7 cellular contexts compared by ENCODE assay signal in the genomic region with DNA sequence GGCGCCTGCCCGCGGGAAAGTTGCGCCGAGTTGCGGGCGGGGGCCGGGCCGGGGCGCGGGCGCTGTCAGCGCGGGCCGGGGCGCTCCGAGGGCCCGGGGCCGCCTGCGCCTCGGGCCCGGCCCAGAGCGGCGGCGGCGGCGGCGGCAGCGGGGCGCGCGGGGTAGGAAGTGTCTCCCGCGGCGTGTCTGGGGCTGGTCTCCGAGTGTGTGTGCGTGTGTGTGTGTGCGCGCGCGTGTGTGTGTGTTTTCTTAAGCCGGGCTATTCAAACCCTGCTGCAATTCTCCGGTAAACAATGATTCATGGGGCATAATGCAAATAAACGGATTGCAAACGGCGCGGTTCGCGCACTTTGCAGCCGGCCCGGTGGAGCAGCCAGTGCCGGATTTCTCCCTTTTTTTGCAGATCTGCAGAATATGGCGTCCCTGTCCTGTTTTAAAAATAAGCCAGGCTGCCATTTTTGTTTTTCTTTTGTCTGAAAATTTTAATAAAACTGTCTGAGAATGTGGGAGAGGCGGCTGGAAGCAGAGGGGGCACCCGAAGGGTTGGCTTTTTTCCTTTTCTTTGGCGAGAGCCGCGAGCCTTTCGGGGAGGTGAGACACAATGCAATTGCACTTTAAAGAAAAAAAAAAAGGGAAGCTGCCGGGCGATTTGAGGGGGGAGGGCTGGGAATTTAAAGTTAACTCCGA. TPM values are rescaled to one million over a fixed set of nuclear protein-coding genes. Genes with fewer than 3 reads are reported as not detected.
DNase-seq lines count a peak whose midpoint lies in the region; ATAC-seq and TF ChIP-seq lines count a peak whose summit lies in the region.

No MANE protein-coding gene starts in this region.

- H3K4me2 ChIP-seq in PC-9 (peak overlapping the region; percentile 73), fibroblast of lung (ENCODE audit: extremely low read depth, insufficient read depth, low read length) (peak overlapping the region; percentile 98)

- peaks cover 43% of the 10 kb centered on the region for H3K79me2 ChIP-seq in PC-9 (ENCODE audit: low read depth)
- H3K79me2 ChIP-seq in fibroblast of lung (ENCODE audit: control insufficient read depth, insufficient read depth, low read length) = peaks cover 21% of the 10 kb centered on the region

- H3K9me3 ChIP-seq in PC-9 (ENCODE audit: insufficient read depth, low read depth) (no peaks in the 10 kb centered on the region), fibroblast of lung (ENCODE audit: control insufficient read depth, insufficient read depth, low read depth, low read length) (no peaks in the 10 kb centered on the region), stomach (no peaks in the 10 kb centered on the region)
- H3K9me3 ChIP-seq in naive thymus-derived CD4-positive, alpha-beta T cell (ENCODE audit: control insufficient read depth in 2 of 3, low read length in 3 of 3) = no peaks in the 10 kb centered on the region

- H3K9me3 Mint-ChIP-seq in activated T-helper 1 cell treated with anti-CD3 and anti-CD28 coated beads, Interleukin-12 subunit alpha, Interleukin-12 subunit beta, Interleukin-2, Interleukin-4 antibody, amounts not matched to agents 30 ng/mL and 10 ng/mL and 1 ng/mL, durations not matched to agents 14 hours and 24 hours and 36 hours = peaks cover under 1% of the 10 kb centered on the region
- no peaks in the 10 kb centered on the region for H3K9me3 Mint-ChIP-seq in naive thymus-derived CD4-positive, alpha-beta T cell

- peak overlapping the region; percentile 79 for H3K9ac ChIP-seq in fibroblast of lung (ENCODE audit: insufficient read depth, low read length)

- peaks cover 9% of the 10 kb centered on the region; the same call in 1 of the 2 replicates for H3F3A ChIP-seq in PC-9 (ENCODE audit: insufficient read depth, low read depth)

- intact Hi-C loops in PC-9 (cut with micrococcal nuclease; ENCODE audit: unreplicated experiment) = no loop called here
- intact Hi-C loops in activated T-helper 1 cell treated with anti-CD3 and anti-CD28 coated beads, Interleukin-12 subunit alpha, Interleukin-12 subunit beta, Interleukin-2, Interleukin-4 antibody, amounts not matched to agents 30 ng/mL and 10 ng/mL and 1 ng/mL, durations not matched to agents 14 hours and 24 hours and 36 hours (cut with micrococcal nuclease) = loop anchor here (1.0 to 5.0 kb wide), 5 partner anchors 40 to 158 kb away; a partner anchor contains a TSS
- intact Hi-C loops in naive thymus-derived CD4-positive, alpha-beta T cell (cut with micrococcal nuclease) = loop anchor here (1.0 to 10.0 kb wide), 8 partner anchors 20 to 606 kb away; a partner anchor contains a TSS
- intact Hi-C loops in stomach (cut with DNase I; ENCODE audit: low total_unique reads) = no loop called here

- POLR2A ChIA-PET in PC-9 (lab: Charles Lee; ENCODE audit: unreplicated experiment) = interaction anchor here (0.6 kb wide), 1 partner anchor 1532 kb away, joined by 10 read pairs; no protein-coding TSS in a partner anchor
- POLR2A ChIA-PET in naive thymus-derived CD4-positive, alpha-beta T cell (lab: Charles Lee) = interaction anchor here (0.7 to 1.8 kb wide), 4 partner anchors 76 to 225 kb away, joined by 3 to 9 read pairs (median 4); no protein-coding TSS in a partner anchor

- TF ChIP-seq POLR2A in GM18505 (IDR thresholded peaks at IDR 0.05; ENCODE audit: borderline replicate concordance, extremely low read depth, insufficient read depth, insufficient read length) (peak; percentile 13), stomach (IDR thresholded peaks at IDR 0.05) (no peak)

- peak; percentile 33 to 56 for DNase-seq in HL-60 (ENCODE audit: low read depth in 1 of 2, low spot score in 1 of 2)
- DNase-seq in PC-9 = peak; percentile 41 to 77
- peak; percentile 41 for DNase-seq in activated T-helper 1 cell treated with anti-CD3 and anti-CD28 coated beads, Interleukin-12 subunit alpha, Interleukin-12 subunit beta, Interleukin-2, Interleukin-4 antibody, amounts not matched to agents 30 ng/mL and 10 ng/mL and 1 ng/mL, durations not matched to agents 14 hours and 24 hours and 36 hours (ENCODE audit: low spot score)
- peak; percentile 77 to 85 for DNase-seq in fibroblast of lung (ENCODE audit: low read depth in 2 of 2)
- DNase-seq in naive thymus-derived CD4-positive, alpha-beta T cell = peak in 8 of 9 donors; percentile 41 to 68 (median 62)
- peak; percentile 78 for DNase-seq in stomach

- peak overlapping the region; percentile 98 for H3K27ac Mint-ChIP-seq in activated T-helper 1 cell treated with anti-CD3 and anti-CD28 coated beads, Interleukin-12 subunit alpha, Interleukin-12 subunit beta, Interleukin-2, Interleukin-4 antibody, amounts not matched to agents 30 ng/mL and 10 ng/mL and 1 ng/mL, durations not matched to agents 14 hours and 24 hours and 36 hours
- peak overlapping the region; percentile 97 to 99 (median 98) for H3K27ac Mint-ChIP-seq in naive thymus-derived CD4-positive, alpha-beta T cell

- H3K4me1 Mint-ChIP-seq in activated T-helper 1 cell treated with anti-CD3 and anti-CD28 coated beads, Interleukin-12 subunit alpha, Interleukin-12 subunit beta, Interleukin-2, Interleukin-4 antibody, amounts not matched to agents 30 ng/mL and 10 ng/mL and 1 ng/mL, durations not matched to agents 14 hours and 24 hours and 36 hours (ENCODE audit: low read depth) = peaks cover 34% of the 10 kb centered on the region
- peaks cover 29 to 47% (median 42%) of the 10 kb centered on the region in 7 donors for H3K4me1 Mint-ChIP-seq in naive thymus-derived CD4-positive, alpha-beta T cell

- H3K27me3 ChIP-seq in HL-60 (ENCODE audit: insufficient read depth, poor library complexity, severe bottlenecking) (no peaks in the 10 kb centered on the region), PC-9 (ENCODE audit: insufficient read depth, low read depth) (no peaks in the 10 kb centered on the region), fibroblast of lung (ENCODE audit: control insufficient read depth, insufficient read depth, low read length) (no peaks in the 10 kb centered on the region), stomach (no peaks in the 10 kb centered on the region)
- H3K27me3 ChIP-seq in naive thymus-derived CD4-positive, alpha-beta T cell (ENCODE audit: control insufficient read depth in 2 of 2, insufficient read depth in 2 of 2, low read length in 2 of 2) = no peaks in the 10 kb centered on the region

- H3K36me3 ChIP-seq in PC-9 (ENCODE audit: low read depth) (no peaks in the 10 kb centered on the region), fibroblast of lung (ENCODE audit: control insufficient read depth, insufficient read depth, low read length) (no peaks in the 10 kb centered on the region), stomach (no peaks in the 10 kb centered on the region)
- peaks cover 0 to 3% (median 0%) of the 10 kb centered on the region in 3 experiments for H3K36me3 ChIP-seq in naive thymus-derived CD4-positive, alpha-beta T cell (ENCODE audit: control insufficient read depth in 2 of 3, insufficient read depth in 3 of 3, low read length in 3 of 3)

- H3K4me3 Mint-ChIP-seq in activated T-helper 1 cell treated with anti-CD3 and anti-CD28 coated beads, Interleukin-12 subunit alpha, Interleukin-12 subunit beta, Interleukin-2, Interleukin-4 antibody, amounts not matched to agents 30 ng/mL and 10 ng/mL and 1 ng/mL, durations not matched to agents 14 hours and 24 hours and 36 hours = peak overlapping the region; percentile 92
- peak overlapping the region; percentile 97 to 100 (median 99) for H3K4me3 Mint-ChIP-seq in naive thymus-derived CD4-positive, alpha-beta T cell

- ATAC-seq in GM18505 (IDR thresholded peaks at IDR 0.05; ENCODE audit: unreplicated experiment) = no peak
- ATAC-seq in naive thymus-derived CD4-positive, alpha-beta T cell = peak; percentile 80

- TF ChIP-seq CTCF in HL-60 (IDR thresholded peaks at IDR 0.05; ENCODE audit: insufficient read depth, low read length) (no peak), PC-9 (conservative IDR thresholded peaks at IDR 0.05) (no peak), fibroblast of lung (conservative IDR thresholded peaks at IDR 0.05 in 1 of 2, IDR thresholded peaks at IDR 0.05 in 1 of 2; ENCODE audit: low read depth in 1 of 2, low read length in 2 of 2) (no peak), stomach (IDR thresholded peaks at IDR 0.05) (no peak)

- WGBS in stomach, 5 donors = 0 to 2% (median 1%) methylated on average over 20 to 62 of the region's 62 CpGs

- peaks cover 11% of the 10 kb centered on the region for H3K27me3 Mint-ChIP-seq in activated T-helper 1 cell treated with anti-CD3 and anti-CD28 coated beads, Interleukin-12 subunit alpha, Interleukin-12 subunit beta, Interleukin-2, Interleukin-4 antibody, amounts not matched to agents 30 ng/mL and 10 ng/mL and 1 ng/mL, durations not matched to agents 14 hours and 24 hours and 36 hours (ENCODE audit: insufficient read depth)
- peaks cover 0 to under 1% (median 0%) of the 10 kb centered on the region in 5 donors for H3K27me3 Mint-ChIP-seq in naive thymus-derived CD4-positive, alpha-beta T cell

- H4K20me1 ChIP-seq in PC-9 (ENCODE audit: insufficient read depth) (no peaks in the 10 kb centered on the region), fibroblast of lung (ENCODE audit: control insufficient read depth, extremely low read depth, insufficient read depth, low read length) (no peaks in the 10 kb centered on the region)

- H3K4me3 ChIP-seq in HL-60 (replicated peaks; ENCODE audit: insufficient read depth, low read length) (peak overlapping the region; percentile 46), PC-9 (peak overlapping the region; percentile 67), fibroblast of lung (replicated peaks in 1 of 4; ENCODE audit: control extremely low read depth in 1 of 4, insufficient read depth in 1 of 4, low read depth in 3 of 4, low read length in 4 of 4) (peak overlapping the region; percentile 48 to 88 (median 66)), stomach (peak overlapping the region; percentile 51 to 70 (median 62))
- H3K4me3 ChIP-seq in naive thymus-derived CD4-positive, alpha-beta T cell (ENCODE audit: low read length) = peak overlapping the region; percentile 84

- no peaks in the 10 kb centered on the region for H3K9me2 ChIP-seq in PC-9 (ENCODE audit: insufficient read depth)

- BruUV-seq in PC-9 (replicated peaks; lab: Mats Ljungman, UMichigan) = TSS peak; percentile 36

- H3K36me3 Mint-ChIP-seq in activated T-helper 1 cell treated with anti-CD3 and anti-CD28 coated beads, Interleukin-12 subunit alpha, Interleukin-12 subunit beta, Interleukin-2, Interleukin-4 antibody, amounts not matched to agents 30 ng/mL and 10 ng/mL and 1 ng/mL, durations not matched to agents 14 hours and 24 hours and 36 hours (ENCODE audit: low read depth) = peaks cover 4% of the 10 kb centered on the region
- H3K36me3 Mint-ChIP-seq in naive thymus-derived CD4-positive, alpha-beta T cell = peaks cover 0 to 6% (median 2%) of the 10 kb centered on the region in 5 donors

- CTCF ChIA-PET in PC-9 (lab: Charles Lee) = interaction anchor here (0.6 kb wide), 2 partner anchors 21 to 160 kb away, joined by 6 to 8 read pairs; no protein-coding TSS in a partner anchor
- CTCF ChIA-PET in naive thymus-derived CD4-positive, alpha-beta T cell (lab: Charles Lee) = interaction anchor here (0.7 kb wide), 1 partner anchor 311 kb away, joined by 6 read pairs; no protein-coding TSS in a partner anchor

- H3K4me1 ChIP-seq in PC-9 (replicated peaks; ENCODE audit: insufficient read depth) = peaks cover 22% of the 10 kb centered on the region
- peaks cover 5% of the 10 kb centered on the region for H3K4me1 ChIP-seq in fibroblast of lung (ENCODE audit: control insufficient read depth, extremely low read depth, insufficient read depth, low read length)
- H3K4me1 ChIP-seq in naive thymus-derived CD4-positive, alpha-beta T cell (ENCODE audit: control insufficient read depth in 2 of 2, insufficient read depth in 2 of 2, low read length in 2 of 2) = peaks cover 16 to 31% of the 10 kb centered on the region in 2 donors
- peaks cover 27 to 56% (median 41%) of the 10 kb centered on the region in 4 donors for H3K4me1 ChIP-seq in stomach

- H2AFZ ChIP-seq in PC-9 (peak overlapping the region; percentile 84), fibroblast of lung (ENCODE audit: low read length) (peak overlapping the region; percentile 62)

- peak overlapping the region; percentile 95 for H3K27ac ChIP-seq in HL-60 (replicated peaks)
- H3K27ac ChIP-seq in PC-9 = peak overlapping the region; percentile 62
- peak overlapping the region; percentile 89 for H3K27ac ChIP-seq in fibroblast of lung (ENCODE audit: insufficient read depth, low read length)
- H3K27ac ChIP-seq in naive thymus-derived CD4-positive, alpha-beta T cell (ENCODE audit: low read depth, low read length) = peak overlapping the region; percentile 74
- peak overlapping the region; percentile 74 to 94 (median 91) for H3K27ac ChIP-seq in stomach

- TF ChIP-seq EP300 in stomach (IDR thresholded peaks at IDR 0.05) = no peak

RNA-seq across cellular contexts. Expression of a gene that starts 0.6 kb away (rescaled TPM):
- total RNA-seq in PC-9 (2021) (32.3 and 33.1 TPM in 2 replicates), fibroblast of lung (3.1 and 3.8 TPM in 2 replicates), stomach (10 to 100 TPM in 1 of 5 donors, 1 to 10 TPM in 4; 1.3 to 49.8 (median 1.8) TPM)
- total RNA-seq in activated T-helper 1 cell treated with anti-CD3 and anti-CD28 coated beads, Interleukin-12 subunit alpha, Interleukin-12 subunit beta, Interleukin-2, Interleukin-4 antibody, amounts not matched to agents 30 ng/mL and 10 ng/mL and 1 ng/mL, durations not matched to agents 14 hours and 24 hours and 36 hours = 13.8 and 14.6 TPM in 2 replicates
- polyA plus RNA-seq in fibroblast of lung (5.0 and 5.7 TPM in 2 replicates), stomach (10 to 100 TPM; 10.1 to 12.6 (median 11.8) TPM)
- polyA plus RNA-seq in fibroblast of lung (2012) = 13.6 and 14.8 TPM in 2 replicates
- 28.8 and 32.5 TPM in 2 replicates for polyA minus RNA-seq in fibroblast of lung (ENCODE audit: low replicate concordance)
- total RNA-seq in naive thymus-derived CD4-positive, alpha-beta T cell = 10 to 100 TPM; 24.7 to 30.5 (median 27.0) TPM
- 10 to 100 TPM; 17.2 to 30.0 TPM for polyA plus RNA-seq in naive thymus-derived CD4-positive, alpha-beta T cell

Comparison
In these comparisons a context has a peak if more than half of its experiments do, and no peak if none do; other contexts are left out.
1. intact Hi-C loops: an anchor here in activated T-helper 1 cell treated with anti-CD3 and anti-CD28 coated beads, Interleukin-12 subunit alpha, Interleukin-12 subunit beta, Interleukin-2, Interleukin-4 antibody, amounts not matched to agents 30 ng/mL and 10 ng/mL and 1 ng/mL, durations not matched to agents 14 hours and 24 hours and 36 hours (1.0 to 5.0 kb wide) and naive thymus-derived CD4-positive, alpha-beta T cell (1.0 to 10.0 kb wide); none called in PC-9 and stomach.